Comparison of ENCODE assay signal across 14 cellular contexts in the genomic region with DNA sequence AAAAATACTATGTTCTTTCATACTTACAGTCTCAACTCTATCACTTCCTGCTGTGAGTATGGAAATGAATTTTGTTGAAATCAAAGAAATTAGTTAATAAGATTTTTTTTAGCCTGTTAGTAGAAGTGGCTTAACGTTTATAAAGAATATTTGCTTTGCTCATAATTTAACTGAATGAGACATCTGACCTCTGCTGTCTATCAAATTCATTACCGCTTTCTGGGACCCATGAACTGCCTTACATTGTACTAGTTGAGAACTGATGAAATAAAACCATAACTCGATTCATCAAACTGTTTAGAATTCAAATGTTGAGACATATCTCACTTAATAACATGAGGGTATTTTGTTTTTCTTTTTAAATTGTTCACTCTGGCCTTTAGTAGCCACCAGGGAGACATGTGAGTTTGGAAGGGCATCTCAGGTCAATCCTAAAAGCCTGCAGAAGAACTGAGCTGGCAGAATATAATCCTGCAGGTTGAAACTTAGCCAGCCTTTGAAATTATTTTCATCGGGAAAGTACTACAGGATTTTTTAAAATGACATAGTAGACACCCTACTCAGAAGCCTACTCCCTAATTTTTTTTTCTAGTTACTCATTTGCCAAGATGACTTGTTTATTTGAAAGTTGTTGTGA.
"Had no signal": no experiment of that assay in that cellular context is flagged by ENCODE, and none has a peak within 500 bp of the region (broad histone marks: within the 10 kb centered on the region; RNA-seq: fewer than 3 reads in every experiment).

No MANE protein-coding gene starts in this region.

- H3K4me3 ChIP-seq: testis had no signal

- ATAC-seq: activated CD4-positive, CD25-positive, alpha-beta regulatory T cell treated with anti-CD3 and anti-CD28 coated beads, Interleukin-2, amount 50 U/mL, for 24 hours; left lobe of liver; natural killer cell had no signal

- DNase-seq: activated CD4-positive, alpha-beta T cell treated with anti-CD3 and anti-CD28 coated beads, Interleukin-2, amount 50 U/mL, for 1 hour; activated naive CD4-positive, alpha-beta T cell; activated naive CD8-positive, alpha-beta T cell treated with anti-CD3 and anti-CD28 coated beads, Interleukin-2, amount 10 ng/mL, durations not matched to agents 7 days and 5 days; anterior cingulate cortex; brain microvascular endothelial cell; effector memory CD4-positive, alpha-beta T cell; natural killer cell; retina; small intestine; stimulated activated CD4-positive, alpha-beta T cell treated with anti-CD3 and anti-CD28 coated beads, Interleukin-4, amount 100 ng/mL, for 24 hours; testis had no signal

- H3K27ac ChIP-seq: brain microvascular endothelial cell, neutrophil, testis had no signal
